9 cellular contexts compared by ENCODE assay signal in genomic region chr9:79574166-79574565, GRCh38. TPM values are rescaled to one million over a fixed set of nuclear protein-coding genes. Genes with fewer than 3 reads are reported as not detected.
DNase-seq lines count a peak whose midpoint lies in the region; ATAC-seq and TF ChIP-seq lines count a peak whose summit lies in the region.
"Had no signal": no experiment of that assay in that cellular context is flagged by ENCODE, and none has a peak within 500 bp of the region (broad histone marks: within the 10 kb centered on the region; RNA-seq: fewer than 3 reads in every experiment).

No MANE protein-coding gene starts in this region.

- H3K9me3 ChIP-seq in CD4-positive, alpha-beta memory T cell (ENCODE audit: control insufficient read depth in 1 of 2, low read length in 2 of 2) = no peaks in the 10 kb centered on the region
- no peaks in the 10 kb centered on the region for H3K9me3 ChIP-seq in PC-3 (ENCODE audit: low read length)
- no peaks in the 10 kb centered on the region for H3K9me3 ChIP-seq in esophagus squamous epithelium

- ATAC-seq in PC-3 (no peak), GM18870 (IDR thresholded peaks at IDR 0.05; ENCODE audit: unreplicated experiment) (no peak), HG03039 (IDR thresholded peaks at IDR 0.05; ENCODE audit: unreplicated experiment) (no peak)

- no peaks in the 10 kb centered on the region for H3K9me3 Mint-ChIP-seq in CD4-positive, alpha-beta memory T cell
- H3K9me3 Mint-ChIP-seq in osteocyte (ENCODE audit: unreplicated experiment) = no peaks in the 10 kb centered on the region

- H3K4me3 Mint-ChIP-seq in CD4-positive, alpha-beta memory T cell = peak overlapping the region; percentile 92 to 99 (median 96)
- peak overlapping the region; percentile 94 for H3K4me3 Mint-ChIP-seq in osteocyte (ENCODE audit: unreplicated experiment)

- H3K27ac ChIP-seq in CD4-positive, alpha-beta memory T cell (ENCODE audit: low read depth, low read length) = no peak overlapping the region
- H3K27ac ChIP-seq in PC-3 (ENCODE audit: low read length) (no peak overlapping the region), esophagus squamous epithelium (peak overlapping the region in 3 of 4 donors; percentile 94 to 98 (median 96))

- peak overlapping the region; percentile 58; the same call in 1 of the 2 replicates for H3K9ac ChIP-seq in PC-3 (ENCODE audit: low read length)

- H3K27me3 Mint-ChIP-seq in CD4-positive, alpha-beta memory T cell = peaks cover 0 to 4% of the 10 kb centered on the region in 2 donors
- no peaks in the 10 kb centered on the region for H3K27me3 Mint-ChIP-seq in osteocyte (ENCODE audit: unreplicated experiment)

- POLR2A ChIA-PET in CD4-positive, alpha-beta memory T cell (lab: Charles Lee; ENCODE audit: partially characterized antibody) = interaction anchor here (0.6 to 1.4 kb wide), 5 partner anchors 9 to 50 kb away, joined by 3 to 16 read pairs (median 5); no protein-coding TSS in a partner anchor
- POLR2A ChIA-PET in PC-3 (lab: Charles Lee; ENCODE audit: unreplicated experiment) = no interaction called here

- no peak for DNase-seq in CD4-positive, alpha-beta memory T cell
- DNase-seq in PC-3 (no peak), esophagus squamous epithelium (lab: John Stamatoyannopoulos, UW) (no peak), osteocyte (ENCODE audit: extremely low spot score, unreplicated experiment) (no peak), SW480 (ENCODE audit: low spot score) (no peak), head of caudate nucleus (no peak)
- DNase-seq: activated CD4-positive, alpha-beta T cell treated with anti-CD3 and anti-CD28 coated beads for 4 hours had no signal

- intact Hi-C loops in CD4-positive, alpha-beta memory T cell (cut with micrococcal nuclease) = loop anchor here (5.0 kb wide), 5 partner anchors 97 to 1277 kb away; partner anchors contain the start of gene PSAT1
- intact Hi-C loops in PC-3 (cut with micrococcal nuclease) (loop anchor here (2.0 to 10.0 kb wide), 6 partner anchors 48 to 603 kb away; no protein-coding TSS in a partner anchor), esophagus squamous epithelium (cut with DNase I) (no loop called here), head of caudate nucleus (cut with DNase I) (loop anchor here (5.0 to 10.0 kb wide), 3 partner anchors 87 to 361 kb away; no protein-coding TSS in a partner anchor)

- H3K27me3 ChIP-seq in CD4-positive, alpha-beta memory T cell (ENCODE audit: insufficient read depth, low read length) = peaks cover 8% of the 10 kb centered on the region
- H3K27me3 ChIP-seq in PC-3 (ENCODE audit: low read length) = no peaks in the 10 kb centered on the region
- no peaks in the 10 kb centered on the region for H3K27me3 ChIP-seq in esophagus squamous epithelium

- 14 to 25% methylated on average over 6 of the region's 6 CpGs for WGBS in esophagus squamous epithelium, 2 donors

- peaks cover 0 to 24% of the 10 kb centered on the region in 2 donors for H3K36me3 Mint-ChIP-seq in CD4-positive, alpha-beta memory T cell
- H3K36me3 Mint-ChIP-seq in osteocyte (ENCODE audit: unreplicated experiment) = peaks cover 16% of the 10 kb centered on the region

- H3K36me3 ChIP-seq in CD4-positive, alpha-beta memory T cell (ENCODE audit: insufficient read depth, low read length) = no peaks in the 10 kb centered on the region
- H3K36me3 ChIP-seq in PC-3 (ENCODE audit: low read depth, low read length) (no peaks in the 10 kb centered on the region), esophagus squamous epithelium (no peaks in the 10 kb centered on the region)

- H3F3A ChIP-seq in PC-3 (ENCODE audit: low read length, unreplicated experiment) = no peaks in the 10 kb centered on the region

- no TSS peak for BruUV-seq in PC-3 (replicated peaks; lab: Mats Ljungman, UMichigan)

- TF ChIP-seq POLR2A in esophagus squamous epithelium (IDR thresholded peaks at IDR 0.05) = no peak

- H3K9me2 ChIP-seq in PC-3 (replicated peaks; ENCODE audit: low read length) = no peaks in the 10 kb centered on the region

- peaks cover 16% of the 10 kb centered on the region for H3K79me2 ChIP-seq in PC-3 (ENCODE audit: low read length)

- peaks cover 47 to 64% (median 52%) of the 10 kb centered on the region in 4 donors for H3K4me1 Mint-ChIP-seq in CD4-positive, alpha-beta memory T cell
- peaks cover 48% of the 10 kb centered on the region for H3K4me1 Mint-ChIP-seq in osteocyte (ENCODE audit: unreplicated experiment)

- no peaks in the 10 kb centered on the region for H4K20me1 ChIP-seq in PC-3 (ENCODE audit: low read length)

- H3K4me3 ChIP-seq in CD4-positive, alpha-beta memory T cell (ENCODE audit: low read length in 2 of 2) = peak overlapping the region; percentile 66 to 68
- peak overlapping the region; percentile 70 for H3K4me3 ChIP-seq in PC-3 (ENCODE audit: low read length)
- peak overlapping the region; percentile 75 to 100 (median 96) for H3K4me3 ChIP-seq in esophagus squamous epithelium

- CTCF ChIA-PET in CD4-positive, alpha-beta memory T cell (lab: Charles Lee; ENCODE audit: partially characterized antibody) = interaction anchor here (1.5 kb wide), 1 partner anchor 9 kb away, joined by 10 read pairs; no protein-coding TSS in a partner anchor
- CTCF ChIA-PET in PC-3 (lab: Charles Lee) = no interaction called here

- peak overlapping the region; percentile 79 for H3K4me2 ChIP-seq in PC-3 (ENCODE audit: low read length)

- peak overlapping the region; percentile 92 to 98 (median 95) for H3K27ac Mint-ChIP-seq in CD4-positive, alpha-beta memory T cell
- peak overlapping the region; percentile 93 for H3K27ac Mint-ChIP-seq in osteocyte (ENCODE audit: unreplicated experiment)

- TF ChIP-seq CTCF in PC-3 (conservative IDR thresholded peaks at IDR 0.05; ENCODE audit: low read depth, low read length) = no peak
- no peak for TF ChIP-seq CTCF in esophagus squamous epithelium (IDR thresholded peaks at IDR 0.05)
- TF ChIP-seq CTCF in osteocyte (IDR thresholded peaks at IDR 0.05) = no peak

- H2AFZ ChIP-seq in PC-3 (ENCODE audit: low read length) = peak overlapping the region; percentile 10; the same call in 1 of the 2 replicates

- H3K4me1 ChIP-seq in CD4-positive, alpha-beta memory T cell (ENCODE audit: insufficient read depth, low read length) = peaks cover 62% of the 10 kb centered on the region
- H3K4me1 ChIP-seq in PC-3 (ENCODE audit: insufficient read depth, low read length) = peaks cover 12% of the 10 kb centered on the region; the same call in 1 of the 2 replicates
- peaks cover 3 to 56% (median 6%) of the 10 kb centered on the region in 3 donors for H3K4me1 ChIP-seq in esophagus squamous epithelium

RNA-seq across cellular contexts. Expression of gene TLE4, which starts 2.4 kb away (rescaled TPM):
- 100 to 1,000 TPM in 1 of 2 experiments, 10 to 100 TPM in 1; 98.6 to 101 TPM for total RNA-seq in CD4-positive, alpha-beta memory T cell
- polyA plus RNA-seq in CD4-positive, alpha-beta memory T cell = 10 to 100 TPM; 27.9 to 45.7 TPM
- total RNA-seq in PC-3 (2014; rRNA removed) = 8.3 and 17.9 TPM in 2 replicates
- total RNA-seq in esophagus squamous epithelium = 10 to 100 TPM; 30.1 to 52.5 (median 38.1) TPM
- 102 and 115 TPM in 2 replicates for total RNA-seq in osteocyte

Comparison
In these comparisons a context has a peak if more than half of its experiments do, and no peak if none do; other contexts are left out.
1. H3K27ac ChIP-seq: peak in esophagus squamous epithelium (3 of 4); none in CD4-positive, alpha-beta memory T cell (single experiment) and PC-3 (single experiment).
2. Peak in every context shown above with its lines, with median percentiles within 50 percentile points of each other: H3K4me3 ChIP-seq.